In the genomic region with DNA sequence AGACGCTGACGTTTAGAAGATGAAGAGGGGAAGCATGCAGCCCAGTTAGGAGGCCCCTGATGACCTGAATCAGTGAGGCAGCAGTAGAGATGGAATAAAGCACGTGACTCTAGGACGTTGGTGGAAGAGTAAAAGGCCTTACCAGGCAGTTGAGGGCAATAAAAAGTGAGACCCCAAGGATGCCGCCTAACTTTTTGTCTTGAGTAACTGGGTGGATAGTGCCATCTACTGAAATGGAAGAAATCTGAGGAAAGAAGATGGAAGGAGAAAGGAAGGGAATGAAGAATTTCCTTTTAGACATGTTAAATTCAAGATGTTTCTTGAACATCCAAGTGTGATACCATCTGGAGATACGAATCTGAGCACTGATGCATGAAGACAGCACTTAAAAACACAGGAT, we compare ENCODE assay signal across 19 cellular contexts.
DNase-seq lines count a peak whose midpoint lies in the region; ATAC-seq, FAIRE-seq and TF ChIP-seq lines count a peak whose summit lies in the region.
"Had no signal": no experiment of that assay in that cellular context is flagged by ENCODE, and none has a peak within 500 bp of the region (broad histone marks: within the 10 kb centered on the region; RNA-seq: fewer than 3 reads in every experiment).

No MANE protein-coding gene starts in this region.

- H3K4me3 ChIP-seq in GM23338: no peak overlapping the region
- H3K4me3 ChIP-seq in K562: no peak overlapping the region
- no peak overlapping the region for H3K4me3 ChIP-seq in neural cell (ENCODE audit: low read length)
- H3K4me3 ChIP-seq: GM23248 had no signal

- ATAC-seq in GM23338: no peak
- ATAC-seq in K562: no peak

- H3K36me3 ChIP-seq in GM23338 (ENCODE audit: insufficient read depth) (no peaks in the 10 kb centered on the region), K562 (ENCODE audit: control insufficient read depth, insufficient read depth, low read length) (no peaks in the 10 kb centered on the region), neural cell (ENCODE audit: insufficient read depth, low read length) (no peaks in the 10 kb centered on the region)

- H3K4me1 Mint-ChIP-seq in GM23338: peaks cover 6% of the 10 kb centered on the region

- no peak overlapping the region for H3K27ac Mint-ChIP-seq in GM23338
- H3K27ac Mint-ChIP-seq: CD4-positive, alpha-beta T cell had no signal

- TF ChIP-seq POLR2A in K562 (conservative IDR thresholded peaks at IDR 0.05): no peak

- BruUV-seq in K562 (replicated peaks; lab: Mats Ljungman, UMichigan): no TSS peak

- no peak for TF ChIP-seq EP300 in K562 (IDR thresholded peaks at IDR 0.05; ENCODE audit: low read length)
- no peak for TF ChIP-seq EP300 in neural cell (conservative IDR thresholded peaks at IDR 0.05; ENCODE audit: poor library complexity, severe bottlenecking)

- H3K9me2 ChIP-seq in GM23338 (ENCODE audit: insufficient read depth) (peaks cover 12% of the 10 kb centered on the region), neural cell (ENCODE audit: insufficient read depth, low read length) (no peaks in the 10 kb centered on the region)

- H4K20me1 ChIP-seq in GM23338 (replicated peaks; ENCODE audit: insufficient read depth): no peaks in the 10 kb centered on the region
- no peaks in the 10 kb centered on the region for H4K20me1 ChIP-seq in K562 (replicated peaks; ENCODE audit: control insufficient read depth, insufficient read depth, low read length)
- no peaks in the 10 kb centered on the region for H4K20me1 ChIP-seq in neural cell (ENCODE audit: insufficient read depth)

- H3K9me3 ChIP-seq in K562 (replicated peaks; ENCODE audit: control insufficient read depth, insufficient read depth, low read depth, low read length) (no peaks in the 10 kb centered on the region), neural cell (ENCODE audit: low read length) (no peaks in the 10 kb centered on the region)

- H3K4me2 ChIP-seq in GM23338: 0 out of 2 replicates have a peak overlapping the region, but pooled peaks have one; percentile 15
- no peak overlapping the region for H3K4me2 ChIP-seq in K562 (ENCODE audit: insufficient read depth, low read length)
- H3K4me2 ChIP-seq in neural cell (ENCODE audit: low read length): no peak overlapping the region

- H3K27me3 Mint-ChIP-seq in GM23338 (ENCODE audit: insufficient read depth, low read depth, poor library complexity): peaks cover 2% of the 10 kb centered on the region
- H3K27me3 Mint-ChIP-seq: CD4-positive, alpha-beta T cell had no signal

- POLR2A ChIA-PET in K562 (lab: Yijun Ruan, JAX): no interaction called here

- H3F3A ChIP-seq in GM23338 (replicated peaks; ENCODE audit: low read depth): no peaks in the 10 kb centered on the region
- no peaks in the 10 kb centered on the region for H3F3A ChIP-seq in neural cell (ENCODE audit: insufficient read depth, low read length, poor library complexity, severe bottlenecking)

- H3K9me1 ChIP-seq in K562 (ENCODE audit: control insufficient read depth, insufficient read depth, low read length): no peaks in the 10 kb centered on the region

- TF ChIP-seq RAD21 in K562 (CRISPR knock-in tag; conservative IDR thresholded peaks at IDR 0.05 in 1 of 2, IDR thresholded peaks at IDR 0.05 in 1 of 2): no peak
- peak; percentile 40 for TF ChIP-seq RAD21 in neural cell (conservative IDR thresholded peaks at IDR 0.05)

- no peaks in the 10 kb centered on the region for H3K27me3 ChIP-seq in GM23338 (ENCODE audit: insufficient read depth)
- no peaks in the 10 kb centered on the region for H3K27me3 ChIP-seq in K562 (ENCODE audit: control insufficient read depth in 2 of 2, insufficient read depth in 2 of 2, low read length in 2 of 2)
- no peaks in the 10 kb centered on the region for H3K27me3 ChIP-seq in neural cell (ENCODE audit: insufficient read depth, low read depth, low read length)

- peaks cover 20% of the 10 kb centered on the region for H3K4me1 ChIP-seq in GM23338 (ENCODE audit: insufficient read depth)
- H3K4me1 ChIP-seq in K562 (replicated peaks in 1 of 2; ENCODE audit: control insufficient read depth in 2 of 2, insufficient read depth in 2 of 2, low read length in 2 of 2): no peaks in the 10 kb centered on the region

- TF ChIP-seq CTCF in GM23338 (conservative IDR thresholded peaks at IDR 0.05; ENCODE audit: low read depth in 2 of 2) (peak; percentile 39 to 55), K562 (IDR thresholded peaks at IDR 0.05 in 2 of 3, conservative IDR thresholded peaks at IDR 0.05 in 1 of 3; ENCODE audit: insufficient read depth in 2 of 3, low read depth in 1 of 3, low read length in 3 of 3) (no peak), neural cell (IDR thresholded peaks at IDR 0.05; ENCODE audit: poor library complexity, severe bottlenecking) (peak; percentile 24)

- H3K79me2 ChIP-seq in GM23338 (replicated peaks; ENCODE audit: insufficient read depth) (no peaks in the 10 kb centered on the region), K562 (ENCODE audit: control insufficient read depth, insufficient read depth, low read length) (no peaks in the 10 kb centered on the region), neural cell (replicated peaks; ENCODE audit: insufficient read depth, low read length) (no peaks in the 10 kb centered on the region)

- intact Hi-C loops in K562 (cut with micrococcal nuclease): no loop called here

- FAIRE-seq in K562 (lab: Jason Lieb, UNC): no peak
- FAIRE-seq: G401.6, GM12891, GM18507 had no signal

- CTCF ChIA-PET in K562 (lab: Yijun Ruan, JAX; ENCODE audit: low intra/inter-chr PET ratio): no interaction called here

- DNase-seq in GM23338 (ENCODE audit: low spot score) (peak; percentile 40), NCI-H2171 treated with DMSO at 0.1 percent for 48 hours (lab: John Stamatoyannopoulos, UW) (peak; percentile 94), K562 (ENCODE audit: extremely low read depth in 1 of 4, low spot score in 3 of 4) (no peak), DMS79 (lab: John Stamatoyannopoulos, UW) (no peak), G401 (ENCODE audit: low spot score) (no peak), foreskin melanocyte (no peak)
- DNase-seq: CD4-positive, alpha-beta T cell; GM23248; IMR-90; NCI-H187; NCI-H510A treated with DMSO at 0.1 percent for 48 hours; NK-92 treated with Interleukin-12 subunit alpha and Interleukin-12 subunit beta, amount 100 ng/mL, for 24 hours; OCI-M1; RPMI8226; SW 1271 had no signal

- H3K9ac ChIP-seq in K562 (ENCODE audit: insufficient read depth in 1 of 2, low read depth in 2 of 2, low read length in 2 of 2): no peak overlapping the region
- H3K9ac ChIP-seq in neural cell (ENCODE audit: low read length): no peak overlapping the region
- H3K9ac ChIP-seq: GM23248 had no signal

- 32% methylated on average over 6 of the region's 6 CpGs for WGBS in K562 (ENCODE audit: insufficient coverage, low coverage, missing lambda C conversion rate)

- in situ Hi-C loops in K562 (cut with MboI) (no loop called here), G401 (cut with HindIII; ENCODE audit: low sequenced_read_pairs) (no loop called here)

- H3K36me3 Mint-ChIP-seq in GM23338 (ENCODE audit: low read depth): peaks cover 2% of the 10 kb centered on the region; the same call in 1 of the 3 replicates

- no peaks in the 10 kb centered on the region; the same call in 2 of the 3 replicates for H3K9me3 Mint-ChIP-seq in GM23338
- H3K9me3 Mint-ChIP-seq: CD4-positive, alpha-beta T cell had no signal

- no peak overlapping the region for H2AFZ ChIP-seq in GM23338
- no peak overlapping the region for H2AFZ ChIP-seq in K562 (ENCODE audit: low read depth, low read length)
- no peak overlapping the region for H2AFZ ChIP-seq in neural cell (ENCODE audit: low read depth, low read length)
- H2AFZ ChIP-seq: GM23248 had no signal

- H3K27ac ChIP-seq in GM23338 (ENCODE audit: low read depth): no peak overlapping the region
- H3K27ac ChIP-seq in K562 (ENCODE audit: extremely low read depth, low read depth, low read length): no peak overlapping the region
- H3K27ac ChIP-seq in neural cell (ENCODE audit: low read length): no peak overlapping the region
- H3K27ac ChIP-seq: GM23248 had no signal

- no peak overlapping the region for H3K4me3 Mint-ChIP-seq in GM23338
- H3K4me3 Mint-ChIP-seq: CD4-positive, alpha-beta T cell had no signal

TF ChIP-seq in GM23338, 12 proteins besides CTCF, POLR2A, EP300 and RAD21:
- no peak for TF ChIP-seq EZH2 (IDR thresholded peaks at IDR 0.05; ENCODE audit: low read depth, unreplicated experiment)

TF ChIP-seq in K562, 482 proteins besides CTCF, POLR2A, EP300 and RAD21:
- TF ChIP-seq, protein P1, sequence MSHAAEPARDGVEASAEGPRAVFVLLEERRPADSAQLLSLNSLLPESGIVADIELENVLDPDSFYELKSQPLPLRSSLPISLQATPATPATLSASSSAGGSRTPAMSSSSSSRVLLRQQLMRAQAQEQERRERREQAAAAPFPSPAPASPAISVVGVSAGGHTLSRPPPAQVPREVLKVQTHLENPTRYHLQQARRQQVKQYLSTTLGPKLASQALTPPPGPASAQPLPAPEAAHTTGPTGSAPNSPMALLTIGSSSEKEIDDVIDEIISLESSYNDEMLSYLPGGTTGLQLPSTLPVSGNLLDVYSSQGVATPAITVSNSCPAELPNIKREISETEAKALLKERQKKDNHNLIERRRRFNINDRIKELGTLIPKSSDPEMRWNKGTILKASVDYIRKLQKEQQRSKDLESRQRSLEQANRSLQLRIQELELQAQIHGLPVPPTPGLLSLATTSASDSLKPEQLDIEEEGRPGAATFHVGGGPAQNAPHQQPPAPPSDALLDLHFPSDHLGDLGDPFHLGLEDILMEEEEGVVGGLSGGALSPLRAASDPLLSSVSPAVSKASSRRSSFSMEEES (CRISPR knock-in tag; IDR thresholded peaks at IDR 0.05): peak; percentile 48
- no peak for TF ChIP-seq FOXJ2 (tag; IDR thresholded peaks at IDR 0.05)

Comparison
In these comparisons a context has a peak if more than half of its experiments do, and no peak if none do; other contexts are left out.
1. DNase-seq: peak in GM23338 (single experiment) and NCI-H2171 treated with DMSO at 0.1 percent for 48 hours (single experiment); none in K562 (0 of 4), DMS79 (single experiment), G401 (single experiment) and foreskin melanocyte (single experiment).
2. CTCF ChIP-seq: peak in GM23338 (2 of 2) and neural cell (single experiment); none in K562 (0 of 3).